In genomic region chr12:115599251-115599811, GRCh38 we compare ENCODE assay signal across 1 cellular context.
TF ChIP-seq lines count a peak whose summit lies in the region.

No MANE protein-coding gene starts in this region.

TF ChIP-seq in GM23338, 12 proteins besides CTCF, POLR2A, EP300 and RAD21 (continued from another document):
- no peak for TF ChIP-seq ZNF462 (CRISPR knock-in tag; IDR thresholded peaks at IDR 0.05)
- no peak for TF ChIP-seq EZH2phosphoT487 (IDR thresholded peaks at IDR 0.05; ENCODE audit: unreplicated experiment)
- TF ChIP-seq POLR2AphosphoS5 (IDR thresholded peaks at IDR 0.05; ENCODE audit: low read depth) = no peak
- TF ChIP-seq JUNB (IDR thresholded peaks at IDR 0.05; ENCODE audit: unreplicated experiment) = no peak
- TF ChIP-seq CREB1 (CRISPR knock-in tag; IDR thresholded peaks at IDR 0.05; ENCODE audit: low read depth) = no peak
- no peak for TF ChIP-seq ZNF331 (CRISPR knock-in tag; IDR thresholded peaks at IDR 0.05; ENCODE audit: low read depth)
